In genomic region chr1:20426923-20427322, GRCh38 we compare ENCODE assay signal across 10 cellular contexts. TPM values are rescaled to one million over a fixed set of nuclear protein-coding genes. Genes with fewer than 3 reads are reported as not detected.
DNase-seq lines count a peak whose midpoint lies in the region; TF ChIP-seq lines count a peak whose summit lies in the region.
"Had no signal": no experiment of that assay in that cellular context is flagged by ENCODE, and none has a peak within 500 bp of the region (broad histone marks: within the 10 kb centered on the region; RNA-seq: fewer than 3 reads in every experiment).

No MANE protein-coding gene starts in this region.

- TF ChIP-seq POLR2A in NB4 (IDR thresholded peaks at IDR 0.05; ENCODE audit: extremely low read depth, insufficient read length) (no peak), spleen (IDR thresholded peaks at IDR 0.05) (no peak)

- WGBS in mammary epithelial cell (ENCODE audit: low coverage, missing lambda C conversion rate), result 58% methylated on average over 4 of the region's 4 CpGs
- 54 to 68% methylated on average over 4 of the region's 4 CpGs for WGBS in mesodermal cell (ENCODE audit: insufficient coverage in 2 of 2), 2 experiments
- 50 to 63% (median 55%) methylated on average over 4 of the region's 4 CpGs for WGBS in spleen, 5 donors

- H3K9me3 ChIP-seq in mammary epithelial cell (replicated peaks; ENCODE audit: insufficient read depth, low read length), result peaks cover 4% of the 10 kb centered on the region
- peaks cover 18% of the 10 kb centered on the region for H3K9me3 ChIP-seq in mesodermal cell (ENCODE audit: control insufficient read depth, low read length)
- H3K9me3 ChIP-seq in Karpas-422 (ENCODE audit: low read length), result peaks cover 14% of the 10 kb centered on the region
- H3K9me3 ChIP-seq in spleen, result peaks cover 3 to 41% (median 38%) of the 10 kb centered on the region in 8 donors

- peaks cover 7% of the 10 kb centered on the region for H3K4me1 Mint-ChIP-seq in osteocyte (ENCODE audit: unreplicated experiment)

- in situ Hi-C loops in mammary epithelial cell (cut with MboI; ENCODE audit: low sequenced_read_pairs in 2 of 2), result no loop called here

- H3K4me3 Mint-ChIP-seq in osteocyte (ENCODE audit: unreplicated experiment), result no peak overlapping the region

- H3K36me3 ChIP-seq in mammary epithelial cell (ENCODE audit: insufficient read depth, low read length) (no peaks in the 10 kb centered on the region), mesodermal cell (ENCODE audit: control insufficient read depth, insufficient read depth, low read length) (no peaks in the 10 kb centered on the region), Karpas-422 (ENCODE audit: insufficient read depth, low read length) (0 out of 2 replicates have a peak, but pooled peaks cover 5% of the 10 kb centered on the region), spleen (no peaks in the 10 kb centered on the region)
- H3K36me3 ChIP-seq: heart left ventricle had no signal

- H3K4me2 ChIP-seq in mammary epithelial cell (ENCODE audit: insufficient read depth, low read depth, low read length) (peak overlapping the region; percentile 39), Karpas-422 (ENCODE audit: low read depth, low read length, poor library complexity, severe bottlenecking) (no peak overlapping the region)

- H2AFZ ChIP-seq in mammary epithelial cell (ENCODE audit: low read depth, low read length) (peak overlapping the region; percentile 63), Karpas-422 (ENCODE audit: low read length) (no peak overlapping the region)

- no peaks in the 10 kb centered on the region for H3K9me2 ChIP-seq in Karpas-422 (replicated peaks; ENCODE audit: insufficient read depth, low read length)

- H3K4me3 ChIP-seq in NB4 (ENCODE audit: low read depth, low read length), result no peak overlapping the region
- no peak overlapping the region for H3K4me3 ChIP-seq in mammary epithelial cell (replicated peaks in 1 of 3; ENCODE audit: insufficient read depth in 1 of 3, low read depth in 2 of 3, low read length in 3 of 3)
- H3K4me3 ChIP-seq in mesodermal cell (ENCODE audit: extremely low read depth, insufficient read depth, low read length, poor library complexity, severe bottlenecking), result no peak overlapping the region
- H3K4me3 ChIP-seq in Karpas-422 (ENCODE audit: low read length), result no peak overlapping the region
- H3K4me3 ChIP-seq in spleen, result no peak overlapping the region
- H3K4me3 ChIP-seq: heart left ventricle, SK-N-MC had no signal

- H3K9ac ChIP-seq in mammary epithelial cell (ENCODE audit: insufficient read depth, low read length), result no peak overlapping the region
- H3K9ac ChIP-seq in Karpas-422 (ENCODE audit: low read length), result no peak overlapping the region

- DNase-seq in GM04503 (ENCODE audit: low read depth) (peak; percentile 80), NB4 (ENCODE audit: low read depth) (peak; percentile 14), mammary epithelial cell (peak; percentile 91), Karpas-422 (no peak), spleen (no peak), osteocyte (ENCODE audit: extremely low spot score, unreplicated experiment) (no peak), substantia nigra (lab: John Stamatoyannopoulos, UW) (no peak)
- DNase-seq: heart left ventricle had no signal

- H3K79me2 ChIP-seq in mammary epithelial cell (ENCODE audit: insufficient read depth, low read length), result no peaks in the 10 kb centered on the region
- H3K79me2 ChIP-seq in Karpas-422 (ENCODE audit: low read length), result no peaks in the 10 kb centered on the region

- peaks cover under 1% of the 10 kb centered on the region for H3K27me3 Mint-ChIP-seq in osteocyte (ENCODE audit: unreplicated experiment)

- intact Hi-C loops in mammary epithelial cell (cut with micrococcal nuclease), result loop anchor here (1.0 to 2.0 kb wide), 2 partner anchors 50 to 68 kb away; no protein-coding TSS in a partner anchor
- intact Hi-C loops in spleen (cut with DNase I; ENCODE audit: low total_unique reads), result no loop called here

- dilution Hi-C loops in mammary epithelial cell (cut with HindIII; ENCODE audit: low sequenced_read_pairs), result loop anchor here (10.0 kb wide), 1 partner anchor 82 kb away; no protein-coding TSS in a partner anchor

- CTCF ChIA-PET in mammary epithelial cell (lab: Charles Lee; ENCODE audit: low non-redundant PET), result interaction anchor here (0.5 to 1.0 kb wide), 3 partner anchors 65 to 452 kb away, joined by 3 to 10 read pairs (median 3); no protein-coding TSS in a partner anchor

- H3K9me3 Mint-ChIP-seq in osteocyte (ENCODE audit: unreplicated experiment), result peaks cover 22% of the 10 kb centered on the region

- H3K27me3 ChIP-seq in mammary epithelial cell (ENCODE audit: insufficient read depth, low read length) (no peaks in the 10 kb centered on the region), Karpas-422 (ENCODE audit: low read length) (peaks cover 3% of the 10 kb centered on the region; the same call in 1 of the 2 replicates), spleen (replicated peaks in 1 of 7) (peaks cover 0 to 40% (median 4%) of the 10 kb centered on the region in 7 donors)

- peaks cover 2% of the 10 kb centered on the region for H3K36me3 Mint-ChIP-seq in osteocyte (ENCODE audit: unreplicated experiment)

- BruUV-seq in mammary epithelial cell (replicated peaks; lab: Mats Ljungman, UMichigan), result no TSS peak

- no peak for TF ChIP-seq CTCF in NB4 (IDR thresholded peaks at IDR 0.05; ENCODE audit: low read depth, low read length)
- no peak for TF ChIP-seq CTCF in mammary epithelial cell (conservative IDR thresholded peaks at IDR 0.05 in 1 of 2, IDR thresholded peaks at IDR 0.05 in 1 of 2; ENCODE audit: extremely low read depth in 1 of 2, insufficient read depth in 1 of 2, low read depth in 1 of 2, low read length in 2 of 2)
- no peak for TF ChIP-seq CTCF in spleen (IDR thresholded peaks at IDR 0.05 in 8 of 11, conservative IDR thresholded peaks at IDR 0.05 in 3 of 11)
- TF ChIP-seq CTCF in osteocyte (IDR thresholded peaks at IDR 0.05), result no peak

- H4K20me1 ChIP-seq in mammary epithelial cell (ENCODE audit: insufficient read depth, low read length), result no peaks in the 10 kb centered on the region
- H4K20me1 ChIP-seq in Karpas-422 (ENCODE audit: insufficient read depth, low read depth, low read length), result no peaks in the 10 kb centered on the region

- H3K27ac Mint-ChIP-seq in osteocyte (ENCODE audit: unreplicated experiment), result no peak overlapping the region

- H3K27ac ChIP-seq in mammary epithelial cell (ENCODE audit: insufficient read depth, low read depth, low read length), result peak overlapping the region; percentile 35
- H3K27ac ChIP-seq in mesodermal cell (ENCODE audit: low read depth, low read length, severe bottlenecking), result peak overlapping the region; percentile 51
- no peak overlapping the region for H3K27ac ChIP-seq in Karpas-422 (ENCODE audit: low read length)
- no peak overlapping the region for H3K27ac ChIP-seq in spleen
- no peak overlapping the region for H3K27ac ChIP-seq in substantia nigra (ENCODE audit: low read depth, low read length, poor library complexity, severe bottlenecking)
- H3K27ac ChIP-seq: heart left ventricle, SK-N-MC had no signal

- H3K4me1 ChIP-seq in mammary epithelial cell (ENCODE audit: insufficient read depth, low read length), result peaks cover 14% of the 10 kb centered on the region
- H3K4me1 ChIP-seq in mesodermal cell (ENCODE audit: control insufficient read depth, insufficient read depth, low read length, poor library complexity, severe bottlenecking), result peaks cover 13% of the 10 kb centered on the region
- H3K4me1 ChIP-seq in Karpas-422 (ENCODE audit: low read length), result peaks cover 29% of the 10 kb centered on the region
- H3K4me1 ChIP-seq in spleen, result no peaks in the 10 kb centered on the region

RNA-seq across cellular contexts. Expression of gene CAMK2N1, which starts 59.1 kb away (rescaled TPM):
- total RNA-seq in mammary epithelial cell, result 100 to 1,000 TPM in 1 of 2 donors, 10 to 100 TPM in 1; 22.0 to 105 TPM
- polyA plus RNA-seq in mammary epithelial cell, result 47.0 TPM
- 48.4 TPM for polyA minus RNA-seq in mammary epithelial cell
- 29.7 TPM for polyA plus RNA-seq in mesodermal cell (2013, experiment 1 of 2)
- 30.7 TPM for polyA plus RNA-seq in mesodermal cell (2013, experiment 2 of 2)
- not detected in 2 replicates for total RNA-seq in Karpas-422 (2014; rRNA removed; shearing (Covaris generic); ENCODE audit: low replicate concordance)
- 10 to 100 TPM in 5 of 7 donors, 1 to 10 TPM in 2; 6.7 to 17.2 (median 11.1) TPM for total RNA-seq in spleen
- 1 to 10 TPM; 3.6 to 4.9 (median 4.5) TPM for polyA plus RNA-seq in spleen
- total RNA-seq in osteocyte, result 26.8 and 30.0 TPM in 2 replicates

Comparison
In these comparisons a context has a peak if more than half of its experiments do, and no peak if none do; other contexts are left out.
1. DNase-seq: peak in GM04503 (single experiment), NB4 (single experiment) and mammary epithelial cell (single experiment); none in Karpas-422 (single experiment), spleen (single experiment), osteocyte (single experiment) and substantia nigra (0 of 49).
2. H3K27ac ChIP-seq: peak in mammary epithelial cell (single experiment) and mesodermal cell (single experiment); none in Karpas-422 (single experiment), spleen (0 of 8) and substantia nigra (single experiment).